In genomic region chr17:36856169-36856568, GRCh38 we compare ENCODE assay signal across 13 cellular contexts.
DNase-seq lines count a peak whose midpoint lies in the region; ATAC-seq and TF ChIP-seq lines count a peak whose summit lies in the region.
"Had no signal": no experiment of that assay in that cellular context is flagged by ENCODE, and none has a peak within 500 bp of the region (broad histone marks: within the 10 kb centered on the region; RNA-seq: fewer than 3 reads in every experiment).

No MANE protein-coding gene starts in this region.

- H3K9me3 ChIP-seq in BLaER1: no peaks in the 10 kb centered on the region
- H3K9me3 ChIP-seq in IMR-90 (ENCODE audit: control insufficient read depth, insufficient read depth, low read length): no peaks in the 10 kb centered on the region
- H3K9me3 ChIP-seq in CD4-positive, alpha-beta memory T cell (ENCODE audit: control insufficient read depth in 1 of 2, low read length in 2 of 2): no peaks in the 10 kb centered on the region

- peaks cover under 1% of the 10 kb centered on the region; the same call in 1 of the 2 replicates for H3K9me1 ChIP-seq in IMR-90 (ENCODE audit: insufficient read depth, low read length)

- H3K4me3 Mint-ChIP-seq in CD4-positive, alpha-beta memory T cell: no peak overlapping the region
- H3K4me3 Mint-ChIP-seq: CD4-positive, alpha-beta T cell had no signal

- no peak for TF ChIP-seq POLR2A in IMR-90 (IDR thresholded peaks at IDR 0.05; ENCODE audit: low read depth, low read length)

- H4K91ac ChIP-seq in IMR-90 (ENCODE audit: insufficient read depth, low read depth, low read length): no peak overlapping the region

- no peak overlapping the region for H2BK120ac ChIP-seq in IMR-90 (ENCODE audit: low read depth, low read length)

- no peak for TF ChIP-seq RAD21 in IMR-90 (IDR thresholded peaks at IDR 0.05; ENCODE audit: low read length)

- H3K23ac ChIP-seq in IMR-90 (ENCODE audit: low read depth, low read length): no peak overlapping the region

- no peaks in the 10 kb centered on the region for H3K79me1 ChIP-seq in IMR-90 (ENCODE audit: low read depth in 1 of 2, low read length in 2 of 2)

- no peak for TF ChIP-seq CTCF in IMR-90 (conservative IDR thresholded peaks at IDR 0.05; ENCODE audit: low read depth, low read length)

- no peak for DNase-seq in IMR-90
- peak; percentile 67 for DNase-seq in SW480 (ENCODE audit: low spot score)
- no peak for DNase-seq in CD4-positive, alpha-beta memory T cell
- DNase-seq in SK-N-DZ (ENCODE audit: low spot score): no peak
- DNase-seq in stimulated activated CD4-positive, alpha-beta T cell treated with anti-CD3 and anti-CD28 coated beads, Interleukin-4, amount 100 ng/mL, for 1 hour: no peak
- DNase-seq: AML-193; CD4-positive, alpha-beta T cell; Karpas-422; SW 1271 had no signal

- no peaks in the 10 kb centered on the region for H3K36me3 ChIP-seq in BLaER1
- no peaks in the 10 kb centered on the region for H3K36me3 ChIP-seq in IMR-90 (ENCODE audit: control insufficient read depth, insufficient read depth, low read length)
- no peaks in the 10 kb centered on the region for H3K36me3 ChIP-seq in CD4-positive, alpha-beta memory T cell (ENCODE audit: insufficient read depth, low read length)

- no peak overlapping the region for H2AK5ac ChIP-seq in IMR-90 (ENCODE audit: low read depth, low read length)

- H2AFZ ChIP-seq in IMR-90 (replicated peaks; ENCODE audit: low read length, poor library complexity): peak overlapping the region; percentile 32

- in situ Hi-C loops in IMR-90 (cut with MboI; ENCODE audit: low sequenced_read_pairs): no loop called here

- no peak overlapping the region for H3K27ac Mint-ChIP-seq in CD4-positive, alpha-beta memory T cell
- H3K27ac Mint-ChIP-seq: CD4-positive, alpha-beta T cell had no signal

- dilution Hi-C loops in IMR-90 (cut with HindIII; ENCODE audit: low sequenced_read_pairs, unreplicated experiment): no loop called here

- H4K8ac ChIP-seq in IMR-90 (ENCODE audit: low read depth in 2 of 2, low read length in 2 of 2): no peak overlapping the region

- H3K36me3 Mint-ChIP-seq in CD4-positive, alpha-beta memory T cell: no peaks in the 10 kb centered on the region

- no peaks in the 10 kb centered on the region for H4K20me1 ChIP-seq in BLaER1
- no peaks in the 10 kb centered on the region for H4K20me1 ChIP-seq in IMR-90 (ENCODE audit: insufficient read depth, low read length)

- no peak overlapping the region for H2AK9ac ChIP-seq in IMR-90 (replicated peaks; ENCODE audit: low read depth, low read length, poor library complexity)

- H3K27me3 Mint-ChIP-seq in CD4-positive, alpha-beta memory T cell: peaks cover 10 to 11% of the 10 kb centered on the region in 2 donors

- H4K5ac ChIP-seq in IMR-90 (ENCODE audit: low read depth, low read length): no peak overlapping the region

- no peak overlapping the region for H3K4ac ChIP-seq in IMR-90 (ENCODE audit: low read depth, low read length)

- WGBS in IMR-90 (ENCODE audit: extremely low coverage in 2 of 2, insufficient read length in 1 of 2), 2 experiments: 63% methylated on average over 1 of the region's 5 CpGs; no CpG with 5 or more reads in 1 of the 2 experiments

- POLR2A ChIA-PET in IMR-90 (lab: Charles Lee; ENCODE audit: unreplicated experiment): interaction anchor here (0.5 kb wide), 1 partner anchor 10 kb away, joined by 3 read pairs; no protein-coding TSS in a partner anchor
- POLR2A ChIA-PET in CD4-positive, alpha-beta memory T cell (lab: Charles Lee; ENCODE audit: partially characterized antibody): no interaction called here

- H3K4me3 ChIP-seq in BLaER1: no peak overlapping the region
- no peak overlapping the region for H3K4me3 ChIP-seq in IMR-90 (ENCODE audit: insufficient read depth, low read depth, low read length)
- H3K4me3 ChIP-seq in CD4-positive, alpha-beta memory T cell (ENCODE audit: low read length in 2 of 2): no peak overlapping the region

- no peak overlapping the region for H2BK5ac ChIP-seq in IMR-90 (ENCODE audit: low read depth, low read length, poor library complexity, severe bottlenecking)

- no peak overlapping the region for H2BK20ac ChIP-seq in IMR-90 (ENCODE audit: low read depth, low read length)

- H3K27me3 ChIP-seq in BLaER1 (no peaks in the 10 kb centered on the region), IMR-90 (ENCODE audit: control insufficient read depth, insufficient read depth, low read length) (peaks cover 22% of the 10 kb centered on the region)
- H3K27me3 ChIP-seq in CD4-positive, alpha-beta memory T cell (ENCODE audit: insufficient read depth, low read length): no peaks in the 10 kb centered on the region

- peaks cover 64% of the 10 kb centered on the region for H3K4me1 ChIP-seq in BLaER1
- H3K4me1 ChIP-seq in IMR-90 (ENCODE audit: control insufficient read depth, insufficient read depth, low read length): no peaks in the 10 kb centered on the region; the same call in 1 of the 2 replicates
- H3K4me1 ChIP-seq in CD4-positive, alpha-beta memory T cell (ENCODE audit: insufficient read depth, low read length): no peaks in the 10 kb centered on the region

- no peak overlapping the region for H3K56ac ChIP-seq in IMR-90 (ENCODE audit: extremely low read depth, insufficient read depth, low read length)

- ATAC-seq in IMR-90 (ENCODE audit: low read depth): no peak
- peak; percentile 97 for ATAC-seq in esophagus mucosa
- no peak for ATAC-seq in GM21526 (IDR thresholded peaks at IDR 0.05; ENCODE audit: low FRiP score, unreplicated experiment)
- ATAC-seq: HepG2 had no signal

- H3K4me1 Mint-ChIP-seq in CD4-positive, alpha-beta memory T cell: no peaks in the 10 kb centered on the region

- BruUV-seq in IMR-90 (replicated peaks; lab: Mats Ljungman, UMichigan): no TSS peak

- no peak overlapping the region for H3K18ac ChIP-seq in IMR-90 (ENCODE audit: low read depth, low read length)

- no peak overlapping the region for H3K14ac ChIP-seq in IMR-90 (replicated peaks; ENCODE audit: low read depth, low read length)

- H3K4me2 ChIP-seq in BLaER1: peak overlapping the region; percentile 83; the same call in 1 of the 2 replicates
- H3K4me2 ChIP-seq in IMR-90 (ENCODE audit: low read depth, low read length): no peak overlapping the region

- no peaks in the 10 kb centered on the region for H3K9me3 Mint-ChIP-seq in CD4-positive, alpha-beta memory T cell
- H3K9me3 Mint-ChIP-seq: CD4-positive, alpha-beta T cell had no signal

- no peak overlapping the region for H3K9ac ChIP-seq in BLaER1
- no peak overlapping the region for H3K9ac ChIP-seq in IMR-90 (ENCODE audit: low read depth, low read length)

- CTCF ChIA-PET in IMR-90 (lab: Yijun Ruan, JAX): no interaction called here
- CTCF ChIA-PET in CD4-positive, alpha-beta memory T cell (lab: Charles Lee; ENCODE audit: partially characterized antibody): no interaction called here

- intact Hi-C loops in IMR-90 (cut with micrococcal nuclease): loop anchor here (10.0 kb wide), 1 partner anchor 79 kb away; the partner anchor contains the start of gene LHX1
- intact Hi-C loops in CD4-positive, alpha-beta memory T cell (cut with micrococcal nuclease): no loop called here

- H3K27ac ChIP-seq in BLaER1 (no peak overlapping the region), IMR-90 (ENCODE audit: insufficient read depth, low read length) (no peak overlapping the region)
- H3K27ac ChIP-seq in CD4-positive, alpha-beta memory T cell (ENCODE audit: low read depth, low read length): no peak overlapping the region

- no peak overlapping the region for H2BK15ac ChIP-seq in IMR-90 (ENCODE audit: low read depth, low read length)

TF ChIP-seq in IMR-90, 13 proteins besides CTCF, POLR2A, EP300 and RAD21:
- TF ChIP-seq BHLHE40 (IDR thresholded peaks at IDR 0.05; ENCODE audit: low read depth, low read length) (no peak), RFX5 (IDR thresholded peaks at IDR 0.05; ENCODE audit: low read depth, low read length) (no peak)
